In genomic region chr17:78970834-78971763, GRCh38 we compare ENCODE assay signal across 8 cellular contexts. TPM values are rescaled to one million over a fixed set of nuclear protein-coding genes. Genes with fewer than 3 reads are reported as not detected.
DNase-seq lines count a peak whose midpoint lies in the region; ATAC-seq and TF ChIP-seq lines count a peak whose summit lies in the region.

No MANE protein-coding gene starts in this region.

- no peaks in the 10 kb centered on the region for H3K27me3 Mint-ChIP-seq in MCF 10A (ENCODE audit: insufficient read depth, unreplicated experiment)

- intact Hi-C loops in MCF 10A (cut with micrococcal nuclease), result loop anchor here (1.0 to 2.0 kb wide), 3 partner anchors 88 to 474 kb away; no protein-coding TSS in a partner anchor

- H3K9me3 ChIP-seq in WERI-Rb-1 (ENCODE audit: severe bottlenecking), result no peaks in the 10 kb centered on the region

- DNase-seq in NCI-H2029 (lab: John Stamatoyannopoulos, UW), result peak; percentile 53
- DNase-seq in NCI-H2029 treated with DMSO at 0.1 percent for 48 hours (lab: John Stamatoyannopoulos, UW), result no peak
- DNase-seq in NCI-H2196 (lab: John Stamatoyannopoulos, UW; ENCODE audit: unreplicated experiment), result peak; percentile 89
- peak; percentile 91 for DNase-seq in WERI-Rb-1
- peak; percentile 72 for DNase-seq in MCF 10A (ENCODE audit: unreplicated experiment)
- DNase-seq in iPS-NIHi7 (ENCODE audit: extremely low spot score), result peak; percentile 85
- peak; percentile 59 to 71 for DNase-seq in stimulated activated CD4-positive, alpha-beta T cell treated with anti-CD3 and anti-CD28 coated beads, Interleukin-15, amount 100 ng/mL, for 1 hour (ENCODE audit: low read depth in 1 of 2, low spot score in 1 of 2)

- POLR2A ChIA-PET in MCF 10A (lab: Yijun Ruan, JAX), result interaction anchor here (0.6 to 2.5 kb wide), 7 partner anchors 18 to 131 kb away, joined by 3 to 11 read pairs (median 4); no protein-coding TSS in a partner anchor

- no peak overlapping the region for H3K27ac Mint-ChIP-seq in MCF 10A (ENCODE audit: low read depth, unreplicated experiment)

- peak; percentile 94 for TF ChIP-seq CTCF in WERI-Rb-1 (IDR thresholded peaks at IDR 0.05; ENCODE audit: low read depth, low read length)
- peak; percentile 83 for TF ChIP-seq CTCF in MCF 10A (IDR thresholded peaks at IDR 0.05; ENCODE audit: unreplicated experiment)

- H3K9me3 Mint-ChIP-seq in MCF 10A (ENCODE audit: unreplicated experiment), result no peaks in the 10 kb centered on the region

- no peak overlapping the region for H3K4me3 Mint-ChIP-seq in MCF 10A (ENCODE audit: unreplicated experiment)

- peaks cover 29% of the 10 kb centered on the region for H3K36me3 Mint-ChIP-seq in MCF 10A (ENCODE audit: insufficient read depth, unreplicated experiment)

- no peaks in the 10 kb centered on the region for H3K27me3 ChIP-seq in WERI-Rb-1 (ENCODE audit: insufficient read depth, low read depth, severe bottlenecking)

- BruUV-seq in MCF 10A (replicated peaks; lab: Mats Ljungman, UMichigan), result TSS peak; percentile 51

- no peaks in the 10 kb centered on the region for H3K36me3 ChIP-seq in WERI-Rb-1

- H3K4me1 Mint-ChIP-seq in MCF 10A (ENCODE audit: insufficient read depth, unreplicated experiment), result peaks cover 8% of the 10 kb centered on the region

- peak overlapping the region; percentile 31 for H3K27ac ChIP-seq in WERI-Rb-1

- ATAC-seq in GM18511 (IDR thresholded peaks at IDR 0.05; ENCODE audit: unreplicated experiment), result no peak

- H3K4me3 ChIP-seq in WERI-Rb-1 (ENCODE audit: low read depth, low read length), result no peak overlapping the region

- CTCF ChIA-PET in MCF 10A (lab: Yijun Ruan, JAX), result interaction anchor here (0.5 to 6.6 kb wide), 40 partner anchors 8 to 891 kb away, joined by 3 to 126 read pairs (median 4); partner anchors contain the start of gene LGALS3BP

RNA-seq across cellular contexts. Expression of gene LGALS3BP, which starts 8.6 kb away (rescaled TPM):
- total RNA-seq in MCF 10A (2022), result 56.7 and 58.0 TPM in 2 replicates

RNA-seq across cellular contexts. Expression of gene CANT1, which starts 38.5 kb away (rescaled TPM):
- 62.5 and 65.1 TPM in 2 replicates for total RNA-seq in MCF 10A (2022)

RNA-seq across cellular contexts. Expression of gene TIMP2, which starts 45.9 kb away (rescaled TPM):
- 24.8 and 35.1 TPM in 2 replicates for total RNA-seq in MCF 10A (2022)

RNA-seq across cellular contexts. Expression of gene C1QTNF1, which starts 52.9 kb away (rescaled TPM):
- total RNA-seq in MCF 10A (2022), result 3.0 and 3.3 TPM in 2 replicates
